In genomic region chr1:56811331-56811730, GRCh38 we compare ENCODE assay signal across 28 cellular contexts. TPM values are rescaled to one million over a fixed set of nuclear protein-coding genes. Genes with fewer than 3 reads are reported as not detected.
DNase-seq lines count a peak whose midpoint lies in the region; ATAC-seq and TF ChIP-seq lines count a peak whose summit lies in the region.
"Had no signal": no experiment of that assay in that cellular context is flagged by ENCODE, and none has a peak within 500 bp of the region (broad histone marks: within the 10 kb centered on the region; RNA-seq: fewer than 3 reads in every experiment).

No MANE protein-coding gene starts in this region.

- CTCF ChIA-PET in PC-9 (lab: Charles Lee), result no interaction called here
- CTCF ChIA-PET in CD4-positive, alpha-beta memory T cell (lab: Charles Lee; ENCODE audit: partially characterized antibody), result no interaction called here

- POLR2A ChIA-PET in PC-9 (lab: Charles Lee; ENCODE audit: unreplicated experiment), result no interaction called here
- POLR2A ChIA-PET in CD4-positive, alpha-beta memory T cell (lab: Charles Lee; ENCODE audit: partially characterized antibody), result no interaction called here

- H3K27ac ChIP-seq in PC-9 (no peak overlapping the region), hepatocyte (peak overlapping the region; percentile 59), psoas muscle (no peak overlapping the region), WERI-Rb-1 (no peak overlapping the region)
- no peak overlapping the region for H3K27ac ChIP-seq in CD4-positive, alpha-beta memory T cell (ENCODE audit: low read depth, low read length)
- H3K27ac ChIP-seq: esophagus squamous epithelium, GM23248, ovary had no signal

- no peaks in the 10 kb centered on the region for H3K36me3 Mint-ChIP-seq in CD4-positive, alpha-beta memory T cell
- H3K36me3 Mint-ChIP-seq: CD4-positive, CD25-positive, alpha-beta regulatory T cell had no signal

- H3F3A ChIP-seq in PC-9 (ENCODE audit: insufficient read depth, low read depth), result 0 out of 2 replicates have a peak, but pooled peaks cover 4% of the 10 kb centered on the region

- H3K27me3 Mint-ChIP-seq in CD4-positive, alpha-beta memory T cell, result peaks cover 6 to 10% of the 10 kb centered on the region in 2 donors
- H3K27me3 Mint-ChIP-seq: CD4-positive, CD25-positive, alpha-beta regulatory T cell had no signal

- H3K9me3 ChIP-seq in PC-9 (ENCODE audit: insufficient read depth, low read depth) (no peaks in the 10 kb centered on the region), hepatocyte (ENCODE audit: low read depth) (no peaks in the 10 kb centered on the region), psoas muscle (no peaks in the 10 kb centered on the region), WERI-Rb-1 (ENCODE audit: severe bottlenecking) (peaks cover 6% of the 10 kb centered on the region)
- no peaks in the 10 kb centered on the region for H3K9me3 ChIP-seq in CD4-positive, alpha-beta memory T cell (ENCODE audit: control insufficient read depth in 1 of 2, low read length in 2 of 2)
- H3K9me3 ChIP-seq: esophagus squamous epithelium, ovary had no signal

- H3K9me3 Mint-ChIP-seq in CD4-positive, alpha-beta memory T cell, result peaks cover 0 to 2% (median 0%) of the 10 kb centered on the region in 8 donors
- H3K9me3 Mint-ChIP-seq: activated CD4-positive, alpha-beta memory T cell treated with anti-CD3 and anti-CD28 coated beads, Interleukin-2, amount 10 ng/mL, durations not matched to agents 7 days and 5 days had no signal

- TF ChIP-seq CTCF in PC-9 (conservative IDR thresholded peaks at IDR 0.05) (no peak), hepatocyte (IDR thresholded peaks at IDR 0.05; ENCODE audit: poor library complexity) (no peak), psoas muscle (IDR thresholded peaks at IDR 0.05) (no peak), WERI-Rb-1 (IDR thresholded peaks at IDR 0.05; ENCODE audit: low read depth, low read length) (no peak)

- H3K36me3 ChIP-seq in PC-9 (ENCODE audit: low read depth), result no peaks in the 10 kb centered on the region
- no peaks in the 10 kb centered on the region for H3K36me3 ChIP-seq in hepatocyte (replicated peaks; ENCODE audit: insufficient read depth, low read depth)
- no peaks in the 10 kb centered on the region for H3K36me3 ChIP-seq in psoas muscle (ENCODE audit: insufficient read depth in 1 of 2, low read depth in 1 of 2)
- H3K36me3 ChIP-seq in WERI-Rb-1, result no peaks in the 10 kb centered on the region
- no peaks in the 10 kb centered on the region for H3K36me3 ChIP-seq in CD4-positive, alpha-beta memory T cell (ENCODE audit: insufficient read depth, low read length)
- H3K36me3 ChIP-seq: esophagus squamous epithelium, ovary had no signal

- H4K20me1 ChIP-seq in PC-9 (ENCODE audit: insufficient read depth), result no peaks in the 10 kb centered on the region
- H4K20me1 ChIP-seq in hepatocyte (ENCODE audit: insufficient read depth, poor library complexity, severe bottlenecking), result no peaks in the 10 kb centered on the region

- no peaks in the 10 kb centered on the region for H3K9me2 ChIP-seq in PC-9 (ENCODE audit: insufficient read depth)
- H3K9me2 ChIP-seq in hepatocyte (replicated peaks; ENCODE audit: insufficient read depth), result no peaks in the 10 kb centered on the region

- no peak overlapping the region for H3K27ac Mint-ChIP-seq in CD4-positive, alpha-beta memory T cell
- H3K27ac Mint-ChIP-seq: activated CD4-positive, alpha-beta memory T cell treated with anti-CD3 and anti-CD28 coated beads, Interleukin-2, amount 10 ng/mL, durations not matched to agents 7 days and 5 days; CD4-positive, CD25-positive, alpha-beta regulatory T cell; memory B cell; naive thymus-derived CD4-positive, alpha-beta T cell had no signal

- H3K4me3 Mint-ChIP-seq in CD4-positive, alpha-beta memory T cell, result no peak overlapping the region
- H3K4me3 Mint-ChIP-seq: activated CD4-positive, alpha-beta memory T cell treated with anti-CD3 and anti-CD28 coated beads, Interleukin-2, amount 10 ng/mL, durations not matched to agents 7 days and 5 days; CD4-positive, CD25-positive, alpha-beta regulatory T cell; memory B cell; naive thymus-derived CD4-positive, alpha-beta T cell had no signal

- DNase-seq in DMS79 (lab: John Stamatoyannopoulos, UW) (peak; percentile 46), PC-9 (peak; percentile 68 to 81), hepatocyte (ENCODE audit: low spot score) (peak; percentile 65), psoas muscle (no peak), WERI-Rb-1 (no peak)
- DNase-seq in CD4-positive, alpha-beta memory T cell, result no peak
- DNase-seq: activated CD4-positive, alpha-beta memory T cell treated with anti-CD3 and anti-CD28 coated beads, Interleukin-2, amount 10 ng/mL, durations not matched to agents 7 days and 5 days; activated naive CD4-positive, alpha-beta T cell treated with Interleukin-2 at 50 U/mL for 16 hours; activated T-cell treated with anti-CD3 and anti-CD28 coated beads, Interleukin-2, amount 50 U/mL, for 1 hour; amygdala; CD4-positive, CD25-positive, alpha-beta regulatory T cell; effector CD8-positive, alpha-beta T cell; esophagus squamous epithelium; GM23248; naive thymus-derived CD4-positive, alpha-beta T cell; NCI-H1436; NCI-H2171; ovary; stimulated activated CD4-positive, alpha-beta T cell treated with anti-CD3 and anti-CD28 coated beads, Interleukin-4, amount 100 ng/mL, for 4 hours; T-helper 2 cell had no signal

- ATAC-seq in psoas muscle, result peak; percentile 85 to 88 (median 86)
- no peak for ATAC-seq in GM19467 (IDR thresholded peaks at IDR 0.05; ENCODE audit: unreplicated experiment)
- ATAC-seq in HG03095 (IDR thresholded peaks at IDR 0.05; ENCODE audit: unreplicated experiment), result no peak
- ATAC-seq: naive thymus-derived CD4-positive, alpha-beta T cell had no signal

- WGBS in hepatocyte (ENCODE audit: low lambda C conversion rate, missing lambda C conversion rate), result 34% methylated on average over 2 of the region's 2 CpGs
- 22 to 40% (median 24%) methylated on average over 2 of the region's 2 CpGs for WGBS in psoas muscle, 3 donors

- H3K4me3 ChIP-seq in PC-9, result no peak overlapping the region
- H3K4me3 ChIP-seq in hepatocyte, result no peak overlapping the region
- no peak overlapping the region for H3K4me3 ChIP-seq in psoas muscle
- H3K4me3 ChIP-seq in WERI-Rb-1 (ENCODE audit: low read depth, low read length), result no peak overlapping the region
- H3K4me3 ChIP-seq in CD4-positive, alpha-beta memory T cell (ENCODE audit: low read length in 2 of 2), result no peak overlapping the region
- H3K4me3 ChIP-seq: esophagus squamous epithelium, GM23248, ovary, smooth muscle cell had no signal

- H3K4me2 ChIP-seq in PC-9, result peak overlapping the region; percentile 16; the same call in 1 of the 2 replicates
- no peak overlapping the region for H3K4me2 ChIP-seq in hepatocyte
- H3K4me2 ChIP-seq: smooth muscle cell had no signal

- no TSS peak for BruUV-seq in PC-9 (replicated peaks; lab: Mats Ljungman, UMichigan)

- no peaks in the 10 kb centered on the region for H3K4me1 Mint-ChIP-seq in CD4-positive, alpha-beta memory T cell
- H3K4me1 Mint-ChIP-seq: activated CD4-positive, alpha-beta memory T cell treated with anti-CD3 and anti-CD28 coated beads, Interleukin-2, amount 10 ng/mL, durations not matched to agents 7 days and 5 days; CD4-positive, CD25-positive, alpha-beta regulatory T cell; memory B cell; naive thymus-derived CD4-positive, alpha-beta T cell had no signal

- no peaks in the 10 kb centered on the region for H3K27me3 ChIP-seq in PC-9 (ENCODE audit: insufficient read depth, low read depth)
- no peaks in the 10 kb centered on the region for H3K27me3 ChIP-seq in hepatocyte
- H3K27me3 ChIP-seq in psoas muscle (ENCODE audit: insufficient read depth in 3 of 3, low read length in 2 of 3), result no peaks in the 10 kb centered on the region
- no peaks in the 10 kb centered on the region for H3K27me3 ChIP-seq in WERI-Rb-1 (ENCODE audit: insufficient read depth, low read depth, severe bottlenecking)
- no peaks in the 10 kb centered on the region for H3K27me3 ChIP-seq in CD4-positive, alpha-beta memory T cell (ENCODE audit: insufficient read depth, low read length)
- H3K27me3 ChIP-seq: esophagus squamous epithelium, ovary had no signal

- H2AFZ ChIP-seq in PC-9, result no peak overlapping the region
- H2AFZ ChIP-seq in hepatocyte, result no peak overlapping the region
- H2AFZ ChIP-seq: GM23248 had no signal

- H3K4me1 ChIP-seq in PC-9 (replicated peaks; ENCODE audit: insufficient read depth) (peaks cover 10% of the 10 kb centered on the region), hepatocyte (ENCODE audit: insufficient read depth) (peaks cover 9% of the 10 kb centered on the region), psoas muscle (peaks cover 25% of the 10 kb centered on the region)
- no peaks in the 10 kb centered on the region for H3K4me1 ChIP-seq in CD4-positive, alpha-beta memory T cell (ENCODE audit: insufficient read depth, low read length)
- H3K4me1 ChIP-seq: esophagus squamous epithelium had no signal

- intact Hi-C loops in PC-9 (cut with micrococcal nuclease; ENCODE audit: unreplicated experiment), result no loop called here
- intact Hi-C loops in psoas muscle (cut with DNase I), result loop anchor here in 1 of 2 donors (10.0 kb wide), 1 partner anchor 1527 kb away; no protein-coding TSS in a partner anchor
- intact Hi-C loops in CD4-positive, alpha-beta memory T cell (cut with micrococcal nuclease), result no loop called here

- H3K79me2 ChIP-seq in PC-9 (ENCODE audit: low read depth) (no peaks in the 10 kb centered on the region), hepatocyte (peaks cover 16% of the 10 kb centered on the region)

RNA-seq across cellular contexts. Expression of gene FYB2, which starts 7.9 kb away (rescaled TPM):
- total RNA-seq in PC-9 (2021), result not detected in 2 replicates
- total RNA-seq in hepatocyte, result 15.3 and 15.5 TPM in 2 replicates
- 18.6 and 21.0 TPM in 2 replicates for polyA plus RNA-seq in hepatocyte
- total RNA-seq in psoas muscle, result 1 to 10 TPM in 2 of 4 donors, under 1 TPM in 2; 0.67 to 1.3 (median 1.1) TPM
- polyA plus RNA-seq in psoas muscle, result 1 to 10 TPM in 1 of 3 donors, under 1 TPM in 1, not detected in 1; 0.48 to 2.6 TPM
- total RNA-seq in CD4-positive, alpha-beta memory T cell, result not detected
- polyA plus RNA-seq in CD4-positive, alpha-beta memory T cell, result not detected
- total RNA-seq: activated CD4-positive, alpha-beta memory T cell treated with anti-CD3 and anti-CD28 coated beads, Interleukin-2, amount 10 ng/mL, durations not matched to agents 7 days and 5 days; CD4-positive, CD25-positive, alpha-beta regulatory T cell; Daoy; GM23248; naive thymus-derived CD4-positive, alpha-beta T cell; OCI-LY7; SK-MEL-5 had no signal
- polyA plus RNA-seq: AG04450; CD4-positive, CD25-positive, alpha-beta regulatory T cell; GM23248; naive thymus-derived CD4-positive, alpha-beta T cell had no signal

RNA-seq across cellular contexts. Expression of gene C8A, which starts 43.3 kb away (rescaled TPM):
- total RNA-seq in PC-9 (2021) (not detected in 2 replicates), hepatocyte (5.8 and 8.2 TPM in 2 replicates), psoas muscle (not detected)
- polyA plus RNA-seq in hepatocyte (2.8 and 6.1 TPM in 2 replicates), psoas muscle (not detected)
- not detected for total RNA-seq in CD4-positive, alpha-beta memory T cell
- not detected for polyA plus RNA-seq in CD4-positive, alpha-beta memory T cell
- total RNA-seq: activated CD4-positive, alpha-beta memory T cell treated with anti-CD3 and anti-CD28 coated beads, Interleukin-2, amount 10 ng/mL, durations not matched to agents 7 days and 5 days; CD4-positive, CD25-positive, alpha-beta regulatory T cell; Daoy; esophagus squamous epithelium; GM23248; naive thymus-derived CD4-positive, alpha-beta T cell; OCI-LY7; SK-MEL-5; smooth muscle cell had no signal
- polyA plus RNA-seq: AG04450; CD4-positive, CD25-positive, alpha-beta regulatory T cell; GM23248; naive thymus-derived CD4-positive, alpha-beta T cell; ovary; smooth muscle cell had no signal

Comparison
In these comparisons a context has a peak if more than half of its experiments do, and no peak if none do; other contexts are left out.
1. DNase-seq: peak in DMS79 (single experiment), PC-9 (2 of 2) and hepatocyte (single experiment); none in psoas muscle (0 of 2), WERI-Rb-1 (single experiment) and CD4-positive, alpha-beta memory T cell (0 of 5).
2. ATAC-seq: peak in psoas muscle (4 of 4); none in GM19467 (single experiment) and HG03095 (single experiment).